14 cellular contexts compared by ENCODE assay signal in genomic region chr1:190067592-190067991, GRCh38.
A peak's percentile ranks its signal among the peaks of the same experiment; 100 is the strongest.
DNase-seq lines count a peak whose midpoint lies in the region; ATAC-seq, FAIRE-seq and TF ChIP-seq lines count a peak whose summit lies in the region.
"Had no signal": no experiment of that assay in that cellular context is flagged by ENCODE, and none has a peak within 500 bp of the region (broad histone marks: within the 10 kb centered on the region; RNA-seq: fewer than 3 reads in every experiment).

No MANE protein-coding gene starts in this region.

- H3K9ac ChIP-seq in GM12878 (ENCODE audit: control insufficient read depth, insufficient read depth, low read length) = no peak overlapping the region
- no peak overlapping the region for H3K9ac ChIP-seq in Karpas-422 (ENCODE audit: low read length)

- H2AFZ ChIP-seq in GM12878 (ENCODE audit: control insufficient read depth, low read depth, low read length) (no peak overlapping the region), Karpas-422 (ENCODE audit: low read length) (no peak overlapping the region)

- H3K27ac ChIP-seq in GM12878 (ENCODE audit: control insufficient read depth, insufficient read depth) = no peak overlapping the region
- H3K27ac ChIP-seq in Karpas-422 (ENCODE audit: low read length) = no peak overlapping the region
- H3K27ac ChIP-seq: left ventricle myocardium inferior had no signal

- CTCF ChIA-PET in GM12878 (lab: Yijun Ruan, JAX) = no interaction called here

- no peaks in the 10 kb centered on the region for H3K27me3 Mint-ChIP-seq in activated T-cell treated with anti-CD3 and anti-CD28 coated beads, Interleukin-2, amount 50 U/mL, for 72 hours (ENCODE audit: low read depth)
- H3K27me3 Mint-ChIP-seq in activated T-cell treated with anti-CD3 and anti-CD28 coated beads, Interleukin-2, amount 50 U/mL, for 24 hours = no peaks in the 10 kb centered on the region
- H3K27me3 Mint-ChIP-seq: activated naive CD4-positive, alpha-beta T cell treated with anti-CD3 and anti-CD28 coated beads, Interleukin-2, amount 50 U/mL, for 24 hours; dendritic cell treated with granulocyte-macrophage colony-stimulating factor and Interleukin-4, amounts not matched to agents 40 ng/mL and 50 ng/mL, for 4 days had no signal

- WGBS in GM12878 (ENCODE audit: insufficient coverage, insufficient replicate concordance, low lambda C conversion rate, missing lambda C conversion rate) = 0% methylated on average over 3 of the region's 3 CpGs

- TF ChIP-seq CTCF in GM12878 (IDR thresholded peaks at IDR 0.05 in 2 of 3, conservative IDR thresholded peaks at IDR 0.05 in 1 of 3; ENCODE audit: control insufficient read depth in 2 of 3, extremely low read depth in 1 of 3, insufficient read depth in 1 of 3, low read depth in 3 of 3, low read length in 3 of 3) (no peak), retinal pigment epithelial cell (conservative IDR thresholded peaks at IDR 0.05; ENCODE audit: low read depth, low read length) (no peak)

- H3K4me1 ChIP-seq in GM12878 (ENCODE audit: control insufficient read depth, insufficient read depth, low read length) = no peaks in the 10 kb centered on the region
- H3K4me1 ChIP-seq in Karpas-422 (ENCODE audit: low read length) = no peaks in the 10 kb centered on the region
- H3K4me1 ChIP-seq: left ventricle myocardium inferior had no signal

- SMC1A ChIA-PET in GM12878 (lab: Charles Lee; ENCODE audit: uncharacterized antibody, unreplicated experiment) = interaction anchor here (0.7 to 1.0 kb wide), 2 partner anchors 30 to 129 kb away, joined by 3 read pairs; no protein-coding TSS in a partner anchor

- H4K20me1 ChIP-seq in GM12878 (ENCODE audit: control insufficient read depth, insufficient read depth) (no peaks in the 10 kb centered on the region), Karpas-422 (ENCODE audit: insufficient read depth, low read depth, low read length) (no peaks in the 10 kb centered on the region)

- H3K9me3 Mint-ChIP-seq in activated T-cell treated with anti-CD3 and anti-CD28 coated beads, Interleukin-2, amount 50 U/mL, for 72 hours = peaks cover 0 to 15% of the 10 kb centered on the region in 2 donors
- H3K9me3 Mint-ChIP-seq in activated T-cell treated with anti-CD3 and anti-CD28 coated beads, Interleukin-2, amount 50 U/mL, for 24 hours = peaks cover 8% of the 10 kb centered on the region
- H3K9me3 Mint-ChIP-seq: activated naive CD4-positive, alpha-beta T cell treated with anti-CD3 and anti-CD28 coated beads, Interleukin-2, amount 50 U/mL, for 24 hours had no signal

- intact Hi-C loops in GM12878 (cut with micrococcal nuclease; ENCODE audit: unreplicated experiment) = no loop called here

- TF ChIP-seq RAD21 in GM12878 (IDR thresholded peaks at IDR 0.05; ENCODE audit: insufficient read depth, low read depth, low read length) = no peak

- RAD21 ChIA-PET in GM12878 (lab: Charles Lee; ENCODE audit: unreplicated experiment) = no interaction called here

- H3K4me2 ChIP-seq in GM12878 (ENCODE audit: control insufficient read depth, insufficient read depth) = no peak overlapping the region
- H3K4me2 ChIP-seq in Karpas-422 (ENCODE audit: low read depth, low read length, poor library complexity, severe bottlenecking) = no peak overlapping the region

- no peak overlapping the region for H3K27ac Mint-ChIP-seq in activated T-cell treated with anti-CD3 and anti-CD28 coated beads, Interleukin-2, amount 50 U/mL, for 72 hours
- H3K27ac Mint-ChIP-seq in activated T-cell treated with anti-CD3 and anti-CD28 coated beads, Interleukin-2, amount 50 U/mL, for 24 hours = no peak overlapping the region
- H3K27ac Mint-ChIP-seq: activated CD8-positive, alpha-beta T cell treated with anti-CD3 and anti-CD28 coated beads, Interleukin-2, amount 10 ng/mL, durations not matched to agents 7 days and 5 days; activated naive CD4-positive, alpha-beta T cell treated with anti-CD3 and anti-CD28 coated beads, Interleukin-2, amount 50 U/mL, for 24 hours; dendritic cell treated with granulocyte-macrophage colony-stimulating factor and Interleukin-4, amounts not matched to agents 40 ng/mL and 50 ng/mL, for 4 days had no signal

- ATAC-seq in activated T-cell treated with anti-CD3 and anti-CD28 coated beads, Interleukin-2, amount 50 U/mL, for 72 hours (replicated peaks in 1 of 2) = peak; percentile 44 to 75
- peak; percentile 74 for ATAC-seq in GM12878
- ATAC-seq: activated CD8-positive, alpha-beta T cell treated with anti-CD3 and anti-CD28 coated beads, Interleukin-2, amount 10 ng/mL, durations not matched to agents 7 days and 5 days had no signal

- in situ Hi-C loops in GM12878 (cut with MboI) = no loop called here

- H3K4me3 Mint-ChIP-seq in activated T-cell treated with anti-CD3 and anti-CD28 coated beads, Interleukin-2, amount 50 U/mL, for 72 hours = no peak overlapping the region
- H3K4me3 Mint-ChIP-seq in activated T-cell treated with anti-CD3 and anti-CD28 coated beads, Interleukin-2, amount 50 U/mL, for 24 hours = no peak overlapping the region
- H3K4me3 Mint-ChIP-seq: activated CD8-positive, alpha-beta T cell treated with anti-CD3 and anti-CD28 coated beads, Interleukin-2, amount 10 ng/mL, durations not matched to agents 7 days and 5 days; activated naive CD4-positive, alpha-beta T cell treated with anti-CD3 and anti-CD28 coated beads, Interleukin-2, amount 50 U/mL, for 24 hours; dendritic cell treated with granulocyte-macrophage colony-stimulating factor and Interleukin-4, amounts not matched to agents 40 ng/mL and 50 ng/mL, for 4 days had no signal

- no peaks in the 10 kb centered on the region for H3K79me2 ChIP-seq in GM12878 (ENCODE audit: control insufficient read depth, insufficient read depth, low read length)
- no peaks in the 10 kb centered on the region for H3K79me2 ChIP-seq in Karpas-422 (ENCODE audit: low read length)

- no peak for FAIRE-seq in HTR-8/SVneo (lab: Jason Lieb, UNC)
- FAIRE-seq in GM12878 (lab: Jason Lieb, UNC) = no peak

- TF ChIP-seq POLR2A in GM12878 (IDR thresholded peaks at IDR 0.05; ENCODE audit: low read depth, low read length) = no peak

- BruUV-seq in GM12878 (replicated peaks; lab: Mats Ljungman, UMichigan) = no TSS peak

- H3K4me1 Mint-ChIP-seq in activated T-cell treated with anti-CD3 and anti-CD28 coated beads, Interleukin-2, amount 50 U/mL, for 72 hours (ENCODE audit: low read depth) = no peaks in the 10 kb centered on the region
- H3K4me1 Mint-ChIP-seq in activated T-cell treated with anti-CD3 and anti-CD28 coated beads, Interleukin-2, amount 50 U/mL, for 24 hours (ENCODE audit: low read depth) = no peaks in the 10 kb centered on the region
- H3K4me1 Mint-ChIP-seq: activated naive CD4-positive, alpha-beta T cell treated with anti-CD3 and anti-CD28 coated beads, Interleukin-2, amount 50 U/mL, for 24 hours had no signal

- H3K9me3 ChIP-seq in GM12878 (replicated peaks; ENCODE audit: control insufficient read depth, insufficient read depth, low read length) (no peaks in the 10 kb centered on the region; the same call in 2 of the 3 replicates), Karpas-422 (ENCODE audit: low read length) (peaks cover 23% of the 10 kb centered on the region)

- H3K4me3 ChIP-seq in GM12878 (no peak overlapping the region), retinal pigment epithelial cell (ENCODE audit: low read length) (no peak overlapping the region), Karpas-422 (ENCODE audit: low read length) (no peak overlapping the region)
- H3K4me3 ChIP-seq: left ventricle myocardium inferior had no signal

- DNase-seq in activated T-cell treated with anti-CD3 and anti-CD28 coated beads, Interleukin-2, amount 50 U/mL, for 72 hours = peak in 1 of 2 donors; percentile 8
- no peak for DNase-seq in activated T-cell treated with anti-CD3 and anti-CD28 coated beads, Interleukin-2, amount 50 U/mL, for 24 hours
- DNase-seq in HTR-8/SVneo (ENCODE audit: insufficient read length, low spot score) = peak; percentile 2
- peak; percentile 3 for DNase-seq in GM12878 (ENCODE audit: low read depth, low spot score)
- peak; percentile 51 for DNase-seq in retinal pigment epithelial cell (ENCODE audit: low read depth)
- no peak for DNase-seq in NCI-H345 treated with DMSO at 0.1 percent for 48 hours (lab: John Stamatoyannopoulos, UW; ENCODE audit: unreplicated experiment)
- DNase-seq in Karpas-422 = no peak
- DNase-seq in SKM-1 treated with dmso at 0.1 percent for 144 hours (lab: John Stamatoyannopoulos, UW; ENCODE audit: unreplicated experiment) = no peak
- DNase-seq: activated CD8-positive, alpha-beta T cell treated with anti-CD3 and anti-CD28 coated beads, Interleukin-2, amount 10 ng/mL, durations not matched to agents 7 days and 5 days; left ventricle myocardium inferior; stimulated activated CD8-positive, alpha-beta memory T cell treated with anti-CD3 and anti-CD28 coated beads, Interleukin-4, amount 100 ng/mL, for 48 hours; T-helper 9 cell had no signal

- H3K36me3 ChIP-seq in GM12878 (ENCODE audit: control insufficient read depth in 2 of 2, insufficient read depth in 2 of 2, low read length in 1 of 2) (no peaks in the 10 kb centered on the region), Karpas-422 (ENCODE audit: insufficient read depth, low read length) (no peaks in the 10 kb centered on the region)
- H3K36me3 ChIP-seq: left ventricle myocardium inferior had no signal

- no peaks in the 10 kb centered on the region for H3K27me3 ChIP-seq in GM12878 (replicated peaks in 1 of 2; ENCODE audit: control insufficient read depth in 2 of 2, insufficient read depth in 2 of 2, low read length in 1 of 2)
- no peaks in the 10 kb centered on the region for H3K27me3 ChIP-seq in Karpas-422 (ENCODE audit: low read length)

- no peaks in the 10 kb centered on the region for H3K9me2 ChIP-seq in Karpas-422 (replicated peaks; ENCODE audit: insufficient read depth, low read length)

- TF ChIP-seq EP300 in GM12878 (IDR thresholded peaks at IDR 0.05; ENCODE audit: borderline replicate concordance in 1 of 2, control insufficient read depth in 1 of 2, low read depth in 2 of 2, low read length in 2 of 2) = no peak

- POLR2A ChIA-PET in GM12878 (lab: Charles Lee) = no interaction called here

- no peaks in the 10 kb centered on the region for H3K36me3 Mint-ChIP-seq in activated T-cell treated with anti-CD3 and anti-CD28 coated beads, Interleukin-2, amount 50 U/mL, for 72 hours (ENCODE audit: insufficient read depth in 2 of 2)
- H3K36me3 Mint-ChIP-seq in activated T-cell treated with anti-CD3 and anti-CD28 coated beads, Interleukin-2, amount 50 U/mL, for 24 hours (ENCODE audit: low read depth) = no peaks in the 10 kb centered on the region
- H3K36me3 Mint-ChIP-seq: activated naive CD4-positive, alpha-beta T cell treated with anti-CD3 and anti-CD28 coated beads, Interleukin-2, amount 50 U/mL, for 24 hours had no signal

TF ChIP-seq in GM12878, 131 proteins besides CTCF, POLR2A, EP300 and RAD21 (continues in another document):
- TF ChIP-seq BHLHE40 (IDR thresholded peaks at IDR 0.05; ENCODE audit: borderline replicate concordance in 1 of 2, low read depth in 2 of 2, low read length in 1 of 2) (peak in 1 of 2 experiments; percentile 43; a peak in 1 of 4 replicates), RUNX3 (IDR thresholded peaks at IDR 0.05; ENCODE audit: low read length) (peak; percentile 30)

Comparison
In these comparisons a context has a peak if more than half of its experiments do, and no peak if none do; other contexts are left out.
1. DNase-seq: peak in HTR-8/SVneo (single experiment), GM12878 (single experiment) and retinal pigment epithelial cell (single experiment); none in activated T-cell treated with anti-CD3 and anti-CD28 coated beads, Interleukin-2, amount 50 U/mL, for 24 hours (single experiment), NCI-H345 treated with DMSO at 0.1 percent for 48 hours (single experiment), Karpas-422 (single experiment) and SKM-1 treated with dmso at 0.1 percent for 144 hours (single experiment).